Comparison of ENCODE assay signal across 21 cellular contexts in the genomic region with DNA sequence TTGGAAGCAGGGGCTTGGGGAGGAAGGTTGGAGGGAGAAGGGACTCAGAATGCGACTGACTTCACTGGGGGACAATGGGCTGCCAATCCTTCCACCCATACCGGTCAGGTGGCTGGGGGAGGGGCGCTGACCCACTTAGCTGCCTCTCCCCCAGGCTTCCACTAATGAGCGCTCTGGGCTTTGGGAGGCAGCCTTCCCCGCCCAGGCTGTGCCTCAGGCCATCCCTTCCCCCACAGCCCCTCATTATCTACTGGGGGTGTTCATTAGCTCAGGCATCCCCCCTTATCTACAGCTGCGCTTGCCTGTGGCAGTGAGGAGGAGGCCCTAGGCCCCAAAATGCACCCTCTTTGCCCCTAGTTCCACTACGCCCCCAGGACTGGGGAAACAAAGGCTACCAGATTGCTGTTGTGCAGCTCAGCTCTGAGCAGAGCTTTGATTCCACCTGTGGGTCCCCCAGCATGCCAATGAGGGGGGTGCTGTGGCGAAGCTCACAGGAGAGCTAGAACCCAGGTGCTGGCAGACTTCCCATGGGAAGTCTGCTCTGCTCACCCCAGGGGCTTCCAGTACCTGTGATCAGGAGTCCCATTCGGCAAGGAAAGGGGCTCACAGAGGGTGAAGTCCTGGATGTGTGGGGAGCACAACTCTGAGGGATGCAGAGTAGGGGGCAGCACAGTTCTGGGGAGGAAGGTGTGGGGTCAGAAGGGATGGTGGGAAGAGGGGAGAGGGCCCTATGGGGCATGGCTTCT. TPM values are rescaled to one million over a fixed set of nuclear protein-coding genes. Genes with fewer than 3 reads are reported as not detected.
DNase-seq lines count a peak whose midpoint lies in the region; ATAC-seq, FAIRE-seq and TF ChIP-seq lines count a peak whose summit lies in the region.
"Had no signal": no experiment of that assay in that cellular context is flagged by ENCODE, and none has a peak within 500 bp of the region (broad histone marks: within the 10 kb centered on the region; RNA-seq: fewer than 3 reads in every experiment).

No MANE protein-coding gene starts in this region.

- no peak for ATAC-seq in left cardiac atrium
- no peak for ATAC-seq in heart right ventricle
- no peak for ATAC-seq in upper lobe of right lung
- no peak for ATAC-seq in GM18519 (IDR thresholded peaks at IDR 0.05; ENCODE audit: low FRiP score, unreplicated experiment)
- no peak for ATAC-seq in HG03354 (IDR thresholded peaks at IDR 0.05; ENCODE audit: poor library complexity, severe bottlenecking, unreplicated experiment)
- no peak for ATAC-seq in HG03135 (IDR thresholded peaks at IDR 0.05; ENCODE audit: unreplicated experiment)
- ATAC-seq: activated CD4-positive, alpha-beta T cell treated with anti-CD3 and anti-CD28 coated beads for 36 hours; K562; right cardiac atrium had no signal

- no peak overlapping the region for H2BK120ac ChIP-seq in mesendoderm (ENCODE audit: low read depth, low read length)

- intact Hi-C loops in left cardiac atrium (cut with DNase I) (no loop called here), heart right ventricle (cut with DNase I) (loop anchor here in 1 of 10 donors (10.0 kb wide), 1 partner anchor 149 kb away; a partner anchor contains a TSS), upper lobe of right lung (cut with DNase I) (no loop called here)

- H3K9ac ChIP-seq in astrocyte (ENCODE audit: low read length) (no peak overlapping the region), mesendoderm (ENCODE audit: low read length) (peak overlapping the region; percentile 18)

- peak overlapping the region; percentile 80 for H3K56ac ChIP-seq in mesendoderm (ENCODE audit: low read length)

- H3K4ac ChIP-seq in mesendoderm (ENCODE audit: low read depth, low read length): peak overlapping the region; percentile 70

- H4K8ac ChIP-seq in mesendoderm (ENCODE audit: low read depth, low read length): no peak overlapping the region

- H3K36me3 ChIP-seq in heart right ventricle: peaks cover 0 to 13% (median 2%) of the 10 kb centered on the region in 9 donors
- no peaks in the 10 kb centered on the region for H3K36me3 ChIP-seq in astrocyte (ENCODE audit: insufficient read depth, low read length)
- H3K36me3 ChIP-seq in mesendoderm (ENCODE audit: control insufficient read depth, insufficient read depth, low read length): no peaks in the 10 kb centered on the region
- peaks cover 5% of the 10 kb centered on the region for H3K36me3 ChIP-seq in upper lobe of right lung

- no peak overlapping the region for H3K23ac ChIP-seq in mesendoderm (ENCODE audit: low read length)

- no peak overlapping the region for H2AFZ ChIP-seq in astrocyte (ENCODE audit: low read depth, low read length)

- H2BK5ac ChIP-seq in mesendoderm (ENCODE audit: low read length): peak overlapping the region; percentile 63

- peaks cover 4% of the 10 kb centered on the region for H3K27me3 Mint-ChIP-seq in astrocyte (ENCODE audit: low read depth, unreplicated experiment)
- H3K27me3 Mint-ChIP-seq: activated CD4-positive, alpha-beta T cell treated with anti-CD3 and anti-CD28 coated beads for 36 hours had no signal

- no peaks in the 10 kb centered on the region for H3K79me2 ChIP-seq in astrocyte (ENCODE audit: insufficient read depth, low read length)
- H3K79me2 ChIP-seq in mesendoderm (ENCODE audit: control insufficient read depth, insufficient read depth, low read length): no peaks in the 10 kb centered on the region

- H3K9me3 ChIP-seq in heart right ventricle (no peaks in the 10 kb centered on the region), astrocyte (ENCODE audit: insufficient read depth, low read depth, low read length) (no peaks in the 10 kb centered on the region), upper lobe of right lung (no peaks in the 10 kb centered on the region)
- H3K9me3 ChIP-seq: neutrophil, stomach had no signal

- peaks cover 2 to 32% (median 9%) of the 10 kb centered on the region in 9 donors for H3K4me1 ChIP-seq in heart right ventricle
- H3K4me1 ChIP-seq in astrocyte (ENCODE audit: insufficient read depth, low read length): peaks cover 7% of the 10 kb centered on the region
- H3K4me1 ChIP-seq in mesendoderm (ENCODE audit: control insufficient read depth, low read depth, low read length): peaks cover 14% of the 10 kb centered on the region
- H3K4me1 ChIP-seq in upper lobe of right lung: peaks cover 12% of the 10 kb centered on the region

- H3K4me2 ChIP-seq in astrocyte (ENCODE audit: low read length): peak overlapping the region; percentile 31
- no peak overlapping the region for H3K4me2 ChIP-seq in mesendoderm (ENCODE audit: low read length)

- no peaks in the 10 kb centered on the region for H3K9me3 Mint-ChIP-seq in astrocyte (ENCODE audit: unreplicated experiment)

- H3K27ac ChIP-seq in heart right ventricle (no peak overlapping the region), astrocyte (ENCODE audit: low read depth, low read length) (no peak overlapping the region), mesendoderm (ENCODE audit: low read depth, low read length) (no peak overlapping the region), upper lobe of right lung (no peak overlapping the region)
- H3K27ac ChIP-seq: HL-60, neutrophil had no signal

- no peak overlapping the region for H4K5ac ChIP-seq in mesendoderm (ENCODE audit: low read length)

- no peak overlapping the region for H3K4me3 ChIP-seq in heart right ventricle
- H3K4me3 ChIP-seq in astrocyte (ENCODE audit: insufficient read depth, low read depth, low read length): no peak overlapping the region
- H3K4me3 ChIP-seq in mesendoderm (ENCODE audit: low read length): no peak overlapping the region
- no peak overlapping the region for H3K4me3 ChIP-seq in upper lobe of right lung
- H3K4me3 ChIP-seq: K562, stomach had no signal

- 67 to 84% methylated on average over 8 to 9 of the region's 9 CpGs for WGBS in heart right ventricle, 2 donors
- WGBS in mesendoderm (ENCODE audit: extremely low coverage, insufficient coverage, low lambda C conversion rate): no CpG with 5 or more reads among the region's 9 CpGs

- H3K18ac ChIP-seq in mesendoderm (ENCODE audit: low read length): peak overlapping the region; percentile 57

- TF ChIP-seq CTCF in heart right ventricle (IDR thresholded peaks at IDR 0.05): no peak
- TF ChIP-seq CTCF in astrocyte (IDR thresholded peaks at IDR 0.05; ENCODE audit: insufficient read depth, low read depth, low read length): no peak
- TF ChIP-seq CTCF in upper lobe of right lung (IDR thresholded peaks at IDR 0.05): no peak

- peaks cover 25% of the 10 kb centered on the region for H4K20me1 ChIP-seq in astrocyte (ENCODE audit: insufficient read depth, low read length)

- H2BK15ac ChIP-seq in mesendoderm (replicated peaks; ENCODE audit: low read depth): no peak overlapping the region

- peak overlapping the region; percentile 97 for H2AK5ac ChIP-seq in mesendoderm (ENCODE audit: low read length)

- H3K27ac Mint-ChIP-seq in astrocyte (ENCODE audit: unreplicated experiment): no peak overlapping the region
- H3K27ac Mint-ChIP-seq: activated CD4-positive, alpha-beta T cell treated with anti-CD3 and anti-CD28 coated beads for 36 hours had no signal

- H3K4me1 Mint-ChIP-seq in astrocyte (ENCODE audit: low read depth, unreplicated experiment): peaks cover 7% of the 10 kb centered on the region
- H3K4me1 Mint-ChIP-seq: activated CD4-positive, alpha-beta T cell treated with anti-CD3 and anti-CD28 coated beads for 36 hours had no signal

- H3K4me3 Mint-ChIP-seq in astrocyte (ENCODE audit: unreplicated experiment): no peak overlapping the region
- H3K4me3 Mint-ChIP-seq: activated CD4-positive, alpha-beta T cell treated with anti-CD3 and anti-CD28 coated beads for 36 hours had no signal

- H3K36me3 Mint-ChIP-seq in astrocyte (ENCODE audit: low read depth, unreplicated experiment): peaks cover 4% of the 10 kb centered on the region

- H3K79me1 ChIP-seq in mesendoderm (ENCODE audit: low read length): no peaks in the 10 kb centered on the region

- no peaks in the 10 kb centered on the region for H3K27me3 ChIP-seq in heart right ventricle
- H3K27me3 ChIP-seq in astrocyte (ENCODE audit: insufficient read depth, low read length): no peaks in the 10 kb centered on the region
- H3K27me3 ChIP-seq in mesendoderm (ENCODE audit: insufficient read depth, low read length, poor library complexity): no peaks in the 10 kb centered on the region
- H3K27me3 ChIP-seq in upper lobe of right lung: no peaks in the 10 kb centered on the region
- H3K27me3 ChIP-seq: neutrophil, stomach had no signal

- FAIRE-seq in astrocyte (lab: Jason Lieb, UNC): no peak
- FAIRE-seq: K562 had no signal

- DNase-seq in left cardiac atrium: peak; percentile 20
- DNase-seq in heart right ventricle: no peak
- DNase-seq in astrocyte (ENCODE audit: low read depth): no peak
- no peak for DNase-seq in mesendoderm
- peak; percentile 62 for DNase-seq in upper lobe of right lung
- DNase-seq: activated CD4-positive, alpha-beta T cell treated with anti-CD3 and anti-CD28 coated beads for 36 hours; activated gamma-delta T cell treated with Interleukin-2 at 50 U/mL for 16 hours; islet precursor cell; midbrain; MV-4-11; NCI-H187 treated with DMSO at 0.1 percent for 48 hours; OCI-M1; stomach; T-helper 9 cell had no signal

RNA-seq across cellular contexts. Expression of a gene that starts 29.4 kb away (rescaled TPM):
- total RNA-seq in left cardiac atrium (10 to 100 TPM; 12.5 to 24.0 TPM), heart right ventricle (10 to 100 TPM in 5 of 10 donors, 1 to 10 TPM in 5; 5.1 to 37.2 (median 10.2) TPM), astrocyte (5.1 and 6.6 TPM in 2 replicates), upper lobe of right lung (65.6 TPM)
- 10 to 100 TPM; 15.1 to 21.3 TPM for polyA plus RNA-seq in heart right ventricle
- polyA plus RNA-seq in mesendoderm (2013, experiment 1 of 2): 24.7 TPM
- 23.0 TPM for polyA plus RNA-seq in mesendoderm (2013, experiment 2 of 2)

RNA-seq across cellular contexts. Expression of a gene that starts 37.0 kb away (rescaled TPM):
- total RNA-seq in left cardiac atrium (10 to 100 TPM; 66.6 to 69.7 TPM), heart right ventricle (10 to 100 TPM; 46.9 to 67.0 (median 56.8) TPM), astrocyte (124 and 127 TPM in 2 replicates), upper lobe of right lung (161 TPM)
- polyA plus RNA-seq in heart right ventricle: 10 to 100 TPM; 30.2 to 86.3 TPM
- 49.1 TPM for polyA plus RNA-seq in mesendoderm (2013, experiment 1 of 2)
- 46.8 TPM for polyA plus RNA-seq in mesendoderm (2013, experiment 2 of 2)

Comparison
In these comparisons a context has a peak if more than half of its experiments do, and no peak if none do; other contexts are left out.
1. DNase-seq: peak in left cardiac atrium (single experiment) and upper lobe of right lung (single experiment); none in heart right ventricle (0 of 2), astrocyte (single experiment) and mesendoderm (single experiment).